24 cellular contexts compared by ENCODE assay signal in genomic region chr10:48536916-48537890, GRCh38.
A peak's percentile ranks its signal among the peaks of the same experiment; 100 is the strongest.
DNase-seq lines count a peak whose midpoint lies in the region; ATAC-seq and TF ChIP-seq lines count a peak whose summit lies in the region.
"Had no signal": no experiment of that assay in that cellular context is flagged by ENCODE, and none has a peak within 500 bp of the region (broad histone marks: within the 10 kb centered on the region; RNA-seq: fewer than 3 reads in every experiment).

No MANE protein-coding gene starts in this region.

- H3K9me3 ChIP-seq in thyroid gland, result no peaks in the 10 kb centered on the region
- H3K9me3 ChIP-seq: MG63, SK-N-SH, thoracic aorta had no signal

- H3K4me1 ChIP-seq in thyroid gland, result peaks cover 26 to 48% of the 10 kb centered on the region in 2 donors

- no peaks in the 10 kb centered on the region for H3K36me3 ChIP-seq in thyroid gland
- H3K36me3 ChIP-seq: brain microvascular endothelial cell had no signal

- H3K4me3 ChIP-seq in thyroid gland (replicated peaks in 1 of 3), result no peak overlapping the region
- H3K4me3 ChIP-seq: MG63, thoracic aorta had no signal

- no peaks in the 10 kb centered on the region for H3K27me3 ChIP-seq in thyroid gland
- H3K27me3 ChIP-seq: brain microvascular endothelial cell, MG63 had no signal

- ATAC-seq in GM18519 (IDR thresholded peaks at IDR 0.05; ENCODE audit: low FRiP score, unreplicated experiment), result no peak
- ATAC-seq: activated T-cell treated with anti-CD3 and anti-CD28 coated beads, Interleukin-2, amount 50 U/mL, for 72 hours had no signal

- 61 to 67% methylated on average over 7 to 12 of the region's 13 CpGs for WGBS in thyroid gland, 2 donors

- peak; percentile 30 for DNase-seq in activated CD8-positive, alpha-beta memory T cell treated with anti-CD3 and anti-CD28 coated beads for 24 hours
- DNase-seq in activated CD8-positive, alpha-beta memory T cell treated with anti-CD3 and anti-CD28 coated beads, Interleukin-2, amount 50 U/mL, for 4 hours, result no peak
- peak; percentile 29 for DNase-seq in activated CD8-positive, alpha-beta memory T cell treated with anti-CD3 and anti-CD28 coated beads, Interleukin-2, amount 50 U/mL, for 48 hours
- DNase-seq in islet precursor cell (peak; percentile 48), thyroid gland (peak; percentile 77 to 78), MV-4-11 (lab: John Stamatoyannopoulos, UW) (no peak), NCI-H2081 (lab: John Stamatoyannopoulos, UW) (no peak)
- DNase-seq: activated CD4-positive, alpha-beta T cell treated with anti-CD3 and anti-CD28 coated beads for 1 hour; activated naive CD4-positive, alpha-beta T cell treated with anti-CD3 and anti-CD28 coated beads, Interleukin-2, amount 10 ng/mL, durations not matched to agents 7 days and 5 days; activated T-cell treated with anti-CD3 and anti-CD28 coated beads, Interleukin-2, amount 50 U/mL, for 72 hours; brain microvascular endothelial cell; DMS79 treated with DMSO at 0.1 percent for 48 hours; effector CD8-positive, alpha-beta T cell; KG1; mesenchymal stem cell; MG63; NCI-H446 treated with DMSO at 0.1 percent for 48 hours; nucleus accumbens; OCI-M1; SK-N-SH; stimulated activated naive CD4-positive, alpha-beta T cell; T-helper 2 cell had no signal

- peak overlapping the region; percentile 72 to 83 (median 75) for H3K27ac ChIP-seq in thyroid gland
- H3K27ac ChIP-seq: brain microvascular endothelial cell, thoracic aorta had no signal

- TF ChIP-seq CTCF in thyroid gland (IDR thresholded peaks at IDR 0.05), result no peak

- intact Hi-C loops in thyroid gland (cut with DNase I), result no loop called here

- no peak for TF ChIP-seq POLR2A in thyroid gland (IDR thresholded peaks at IDR 0.05)

Comparison
In these comparisons a context has a peak if more than half of its experiments do, and no peak if none do; other contexts are left out.
1. DNase-seq: peak in activated CD8-positive, alpha-beta memory T cell treated with anti-CD3 and anti-CD28 coated beads for 24 hours (single experiment), activated CD8-positive, alpha-beta memory T cell treated with anti-CD3 and anti-CD28 coated beads, Interleukin-2, amount 50 U/mL, for 48 hours (single experiment), islet precursor cell (single experiment) and thyroid gland (2 of 2); none in activated CD8-positive, alpha-beta memory T cell treated with anti-CD3 and anti-CD28 coated beads, Interleukin-2, amount 50 U/mL, for 4 hours (single experiment), MV-4-11 (single experiment) and NCI-H2081 (0 of 2).